In the genomic region with DNA sequence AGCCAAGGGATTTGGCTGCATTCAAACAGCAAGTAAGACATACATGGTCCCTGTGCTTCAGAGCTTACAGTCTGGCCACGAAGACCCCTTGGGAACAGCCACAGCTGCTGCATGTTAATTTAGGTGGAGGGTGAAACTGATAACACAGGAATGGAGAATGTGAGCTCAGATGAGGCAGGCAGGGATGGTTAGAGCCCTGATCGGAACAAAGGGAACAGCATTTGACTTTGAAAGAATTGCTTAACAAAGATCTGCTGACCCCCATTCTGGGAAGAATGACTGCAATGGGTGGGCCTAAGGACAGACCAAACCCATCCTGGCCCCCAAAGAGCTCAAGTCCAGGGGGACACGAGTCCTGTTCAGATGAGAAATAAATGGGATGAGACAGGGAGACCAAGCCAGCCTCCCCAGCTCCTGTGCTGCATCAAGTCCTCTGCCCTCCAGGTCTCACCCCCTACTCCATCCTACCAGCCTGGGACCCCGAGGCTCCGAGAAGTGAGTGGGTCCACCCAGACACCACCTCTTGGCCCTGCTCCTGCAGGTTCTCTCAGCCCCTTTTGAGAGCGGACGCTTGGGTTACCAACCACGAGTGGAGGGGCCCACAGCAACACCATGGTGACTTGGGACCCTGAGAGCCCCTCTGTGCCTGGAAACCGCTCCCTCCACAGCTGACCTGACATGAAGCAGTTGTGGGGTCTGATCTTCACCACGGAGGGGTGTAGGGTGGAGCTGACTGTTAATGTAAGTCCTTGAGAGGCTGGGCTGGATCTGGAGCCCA, we compare ENCODE assay signal across 17 cellular contexts. TPM values are rescaled to one million over a fixed set of nuclear protein-coding genes. Genes with fewer than 3 reads are reported as not detected.
DNase-seq lines count a peak whose midpoint lies in the region; ATAC-seq, FAIRE-seq and TF ChIP-seq lines count a peak whose summit lies in the region.
"Had no signal": no experiment of that assay in that cellular context is flagged by ENCODE, and none has a peak within 500 bp of the region (broad histone marks: within the 10 kb centered on the region; RNA-seq: fewer than 3 reads in every experiment).

No MANE protein-coding gene starts in this region.

- peaks cover 19% of the 10 kb centered on the region for H3K27me3 Mint-ChIP-seq in neural progenitor cell (ENCODE audit: insufficient read depth, low read depth)

- H3K79me2 ChIP-seq in neural progenitor cell (ENCODE audit: low read depth) = no peaks in the 10 kb centered on the region

- no peaks in the 10 kb centered on the region for H3K36me3 ChIP-seq in BLaER1 treated with 17β-estradiol and CSF1 and Interleukin-3, amounts not matched to agents 10 nM and 100 nM
- H3K36me3 ChIP-seq in HUES64 (ENCODE audit: insufficient read depth, low read length) (no peaks in the 10 kb centered on the region), neural progenitor cell (no peaks in the 10 kb centered on the region)
- H3K36me3 ChIP-seq: SJCRH30 had no signal

- 0 out of 20 replicates have a peak overlapping the region, but pooled peaks of 1 of the 10 experiments have one; percentile 15 for H3K4me3 ChIP-seq in BLaER1 treated with 17β-estradiol and CSF1 and Interleukin-3, amounts not matched to agents 10 nM and 100 nM
- no peak overlapping the region for H3K4me3 ChIP-seq in HUES64 (ENCODE audit: low read length)
- H3K4me3 ChIP-seq in dorsolateral prefrontal cortex = no peak overlapping the region
- H3K4me3 ChIP-seq in neural progenitor cell = no peak overlapping the region
- H3K4me3 ChIP-seq: GM23248, PC-9, SJCRH30 had no signal

- peaks cover 4 to 43% (median 38%) of the 10 kb centered on the region in 10 experiments; a peak in 18 of 20 replicates for H3K4me1 ChIP-seq in BLaER1 treated with 17β-estradiol and CSF1 and Interleukin-3, amounts not matched to agents 10 nM and 100 nM
- H3K4me1 ChIP-seq in HUES64 (ENCODE audit: insufficient read depth, low read length) (peaks cover 7% of the 10 kb centered on the region; the same call in 1 of the 2 replicates), neural progenitor cell (peaks cover 17% of the 10 kb centered on the region)

- no peaks in the 10 kb centered on the region for H3K27me3 ChIP-seq in BLaER1 treated with 17β-estradiol and CSF1 and Interleukin-3, amounts not matched to agents 10 nM and 100 nM
- H3K27me3 ChIP-seq in HUES64 (ENCODE audit: insufficient read depth, low read length) = no peaks in the 10 kb centered on the region
- no peaks in the 10 kb centered on the region for H3K27me3 ChIP-seq in dorsolateral prefrontal cortex
- peaks cover 17% of the 10 kb centered on the region for H3K27me3 ChIP-seq in neural progenitor cell
- H3K27me3 ChIP-seq: SJCRH30 had no signal

- peak overlapping the region; percentile 24 for H3K4me3 Mint-ChIP-seq in neural progenitor cell

- H3K27ac ChIP-seq in BLaER1 treated with 17β-estradiol and CSF1 and Interleukin-3, amounts not matched to agents 10 nM and 100 nM = no peak overlapping the region; a peak in 1 of 22 replicates
- peak overlapping the region; percentile 80; the same call in 1 of the 2 replicates for H3K27ac ChIP-seq in HUES64 (ENCODE audit: low read depth, low read length)
- H3K27ac ChIP-seq in dorsolateral prefrontal cortex = peak overlapping the region in 54 of 59 donors; percentile 29 to 96 (median 87)
- no peak overlapping the region for H3K27ac ChIP-seq in neural progenitor cell
- H3K27ac ChIP-seq: GM23248, PC-9, RWPE1, SJCRH30 had no signal

- H3K27ac Mint-ChIP-seq in neural progenitor cell = no peak overlapping the region

- no peak for FAIRE-seq in D721Med (lab: Jason Lieb, UNC)
- FAIRE-seq: G401.6, GM19239, HepG2 had no signal

- 91% methylated on average over 10 of the region's 10 CpGs for WGBS in HUES64

- H4K20me1 ChIP-seq in BLaER1 treated with 17β-estradiol and CSF1 and Interleukin-3, amounts not matched to agents 10 nM and 100 nM = no peaks in the 10 kb centered on the region
- H4K20me1 ChIP-seq in neural progenitor cell (ENCODE audit: low read depth) = peaks cover 20% of the 10 kb centered on the region

- H3K4me1 Mint-ChIP-seq in neural progenitor cell = peaks cover 14% of the 10 kb centered on the region

- peak overlapping the region in 8 of 11 experiments; percentile 48 to 75 (median 58); a peak in 15 of 22 replicates for H3K4me2 ChIP-seq in BLaER1 treated with 17β-estradiol and CSF1 and Interleukin-3, amounts not matched to agents 10 nM and 100 nM
- H3K4me2 ChIP-seq in neural progenitor cell = peak overlapping the region; percentile 61
- H3K4me2 ChIP-seq: PC-9 had no signal

- no peak overlapping the region for H2AFZ ChIP-seq in neural progenitor cell (replicated peaks)
- H2AFZ ChIP-seq: GM23248, PC-9 had no signal

- H3F3A ChIP-seq in neural progenitor cell (ENCODE audit: low read depth) = peaks cover 29% of the 10 kb centered on the region

- DNase-seq in dorsolateral prefrontal cortex (no peak), neural progenitor cell (ENCODE audit: low spot score) (no peak), D721Med (ENCODE audit: insufficient read length, low spot score) (no peak)
- DNase-seq: KG1, NCI-H2107, PC-9, SW 1271 had no signal

- intact Hi-C loops in dorsolateral prefrontal cortex (cut with DNase I) = no loop called here

- H3K9me3 Mint-ChIP-seq in neural progenitor cell = peaks cover 10% of the 10 kb centered on the region

- H3K9me3 ChIP-seq in BLaER1 treated with 17β-estradiol and CSF1 and Interleukin-3, amounts not matched to agents 10 nM and 100 nM (replicated peaks in 1 of 11) = peaks cover 18 to 46% (median 26%) of the 10 kb centered on the region in 11 experiments
- H3K9me3 ChIP-seq in HUES64 (ENCODE audit: insufficient read depth, low read depth, low read length) (peaks cover 17% of the 10 kb centered on the region), neural progenitor cell (ENCODE audit: low read depth) (no peaks in the 10 kb centered on the region)

- ATAC-seq in HG03280 (IDR thresholded peaks at IDR 0.05; ENCODE audit: unreplicated experiment) = no peak
- no peak for ATAC-seq in HG03045 (IDR thresholded peaks at IDR 0.05; ENCODE audit: unreplicated experiment)
- ATAC-seq: HepG2 had no signal

- H3K36me3 Mint-ChIP-seq in neural progenitor cell = no peaks in the 10 kb centered on the region

- H3K9ac ChIP-seq in BLaER1 treated with 17β-estradiol and CSF1 and Interleukin-3, amounts not matched to agents 10 nM and 100 nM = no peak overlapping the region
- no peak overlapping the region for H3K9ac ChIP-seq in HUES64 (ENCODE audit: low read depth, low read length)
- H3K9ac ChIP-seq in neural progenitor cell = no peak overlapping the region
- H3K9ac ChIP-seq: GM23248 had no signal

- no peak for TF ChIP-seq CTCF in dorsolateral prefrontal cortex (IDR thresholded peaks at IDR 0.05 in 54 of 56, conservative IDR thresholded peaks at IDR 0.05 in 2 of 56; ENCODE audit: low read depth in 1 of 56, partially characterized antibody in 56 of 56)
- TF ChIP-seq CTCF in neural progenitor cell (IDR thresholded peaks at IDR 0.05) = no peak
- no peak for TF ChIP-seq CTCF in D721Med (IDR thresholded peaks at IDR 0.05; ENCODE audit: insufficient read depth, missing control alignments)

RNA-seq across cellular contexts. Expression of a gene that starts 50.8 kb away (rescaled TPM):
- 35.5 TPM for polyA plus RNA-seq in HUES64 (2013, experiment 1 of 2)
- 33.1 TPM for polyA plus RNA-seq in HUES64 (2013, experiment 2 of 2)
- total RNA-seq in dorsolateral prefrontal cortex (1,000 to 10,000 TPM in 2 of 120 experiments, 100 to 1,000 TPM in 118; 171 to 1,128 (median 638) TPM), neural progenitor cell (ENCODE audit: low replicate concordance) (4.0 and 6.6 TPM in 2 replicates)
- total RNA-seq: HepG2, PC-9, SJCRH30 had no signal
- polyA plus RNA-seq: HepG2 had no signal

Comparison
In these comparisons a context has a peak if more than half of its experiments do, and no peak if none do; other contexts are left out.
1. H3K27ac ChIP-seq: peak in HUES64 (single experiment) and dorsolateral prefrontal cortex (54 of 59); none in BLaER1 treated with 17β-estradiol and CSF1 and Interleukin-3, amounts not matched to agents 10 nM and 100 nM (0 of 11) and neural progenitor cell (single experiment).
2. RNA of a gene that starts 50.8 kb away (total RNA-seq): 171 to 1,128 TPM in dorsolateral prefrontal cortex; 4.0 to 6.6 TPM in neural progenitor cell; every median in the first group is over 10 times any median in the second.